Comparison of ENCODE assay signal across 8 cellular contexts in the genomic region with DNA sequence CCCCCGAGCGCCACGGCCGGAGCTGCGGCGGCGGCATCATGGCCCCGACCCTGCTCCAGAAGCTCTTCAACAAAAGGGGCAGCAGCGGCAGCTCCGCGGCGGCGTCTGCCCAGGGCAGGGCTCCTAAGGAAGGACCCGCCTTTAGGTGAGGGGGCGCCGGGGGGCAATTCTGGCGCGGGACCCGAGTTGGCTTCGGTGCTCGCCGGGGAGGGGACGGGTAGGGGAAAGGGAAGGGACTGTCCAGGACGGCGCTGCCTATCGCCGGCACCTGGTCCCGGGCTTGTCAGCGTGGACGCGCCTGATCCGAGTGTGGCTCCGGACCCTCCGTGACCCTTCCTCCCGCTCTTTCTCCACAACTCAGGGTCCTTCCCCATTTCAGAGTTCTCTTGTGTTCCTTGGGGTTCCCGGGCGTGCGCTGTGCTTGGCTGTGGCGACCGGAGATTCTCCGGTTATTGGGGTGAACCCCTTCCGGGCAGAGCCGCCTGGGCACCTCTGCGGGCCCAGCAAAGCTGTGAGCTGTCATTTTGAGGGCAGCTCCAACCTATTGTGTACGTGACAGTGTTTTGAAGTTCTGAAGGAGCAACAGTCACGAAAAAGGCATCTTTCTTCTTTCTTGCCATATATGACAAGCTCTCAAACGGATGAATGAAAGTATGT. TPM values are rescaled to one million over a fixed set of nuclear protein-coding genes. Genes with fewer than 3 reads are reported as not detected.
DNase-seq lines count a peak whose midpoint lies in the region; ATAC-seq and TF ChIP-seq lines count a peak whose summit lies in the region.

No MANE protein-coding gene starts in this region.

- no peak for TF ChIP-seq CTCF in BJ (IDR thresholded peaks at IDR 0.05; ENCODE audit: insufficient read depth, low read depth, low read length)
- no peak for TF ChIP-seq CTCF in GM20000 (IDR thresholded peaks at IDR 0.05; ENCODE audit: extremely low read depth, missing control alignments)
- TF ChIP-seq CTCF in HL-60 (IDR thresholded peaks at IDR 0.05; ENCODE audit: insufficient read depth, low read length): no peak
- no peak for TF ChIP-seq CTCF in activated B cell treated with CpG ODN at 0.5 μM for 24 hours (IDR thresholded peaks at IDR 0.05)

- POLR2A ChIA-PET in BJ (lab: Charles Lee): interaction anchor here (0.6 kb wide), 1 partner anchor 13 kb away, joined by 5 read pairs; no protein-coding TSS in a partner anchor
- POLR2A ChIA-PET in activated B cell treated with CpG ODN at 0.5 μM for 24 hours (lab: Charles Lee): no interaction called here

- intact Hi-C loops in activated B cell treated with CpG ODN at 0.5 μM for 24 hours (cut with micrococcal nuclease): loop anchor here (1.0 to 2.0 kb wide), 3 partner anchors 41 to 99 kb away; partner anchors contain the start of genes C4orf46 and PPID

- no peaks in the 10 kb centered on the region for H3K36me3 Mint-ChIP-seq in activated B cell treated with CpG ODN at 0.5 μM for 24 hours (ENCODE audit: low read depth)
- peaks cover 9% of the 10 kb centered on the region for H3K36me3 Mint-ChIP-seq in central memory CD8-positive, alpha-beta T cell (ENCODE audit: insufficient read depth)

- no peak overlapping the region for H3K27ac Mint-ChIP-seq in activated B cell treated with CpG ODN at 0.5 μM for 24 hours
- H3K27ac Mint-ChIP-seq in central memory CD8-positive, alpha-beta T cell (ENCODE audit: low read depth): peak overlapping the region; percentile 94

- peak overlapping the region; percentile 78 for H3K27ac ChIP-seq in HL-60 (replicated peaks)

- H3K27me3 ChIP-seq in BJ (ENCODE audit: control insufficient read depth, insufficient read depth, low read length) (no peaks in the 10 kb centered on the region), HL-60 (ENCODE audit: insufficient read depth, poor library complexity, severe bottlenecking) (no peaks in the 10 kb centered on the region)

- DNase-seq in BJ (ENCODE audit: low read depth) (no peak), GM20000 (ENCODE audit: low spot score) (peak; percentile 47), HL-60 (ENCODE audit: low read depth in 1 of 2, low spot score in 1 of 2) (peak in 1 of 2 experiments; percentile 61), activated B cell treated with CpG ODN at 0.5 μM for 24 hours (peak; percentile 24), kidney glomerular epithelial cell (lab: John Stamatoyannopoulos, UW) (peak; percentile 43), cerebellar nuclear complex (lab: John Stamatoyannopoulos, UW) (no peak)
- peak; percentile 20 to 27 for DNase-seq in central memory CD8-positive, alpha-beta T cell (ENCODE audit: low spot score in 2 of 2)
- DNase-seq in stimulated activated CD4-positive, alpha-beta T cell treated with anti-CD3 and anti-CD28 coated beads, Interleukin-2, amount 100 ng/mL, for 4 hours (ENCODE audit: low read depth): peak; percentile 8

- peak overlapping the region; percentile 94 for H3K4me3 ChIP-seq in BJ (ENCODE audit: low read depth, low read length)
- H3K4me3 ChIP-seq in HL-60 (replicated peaks; ENCODE audit: insufficient read depth, low read length): peak overlapping the region; percentile 87

- no peak for ATAC-seq in activated B cell treated with CpG ODN at 0.5 μM for 24 hours (ENCODE audit: low read depth)
- peak; percentile 48 for ATAC-seq in central memory CD8-positive, alpha-beta T cell (replicated peaks; ENCODE audit: extremely low read depth, poor library complexity, severe bottlenecking)

- no peaks in the 10 kb centered on the region for H3K36me3 ChIP-seq in BJ (ENCODE audit: control insufficient read depth, insufficient read depth, low read length)

- CTCF ChIA-PET in BJ (lab: Yijun Ruan, JAX): interaction anchor here (0.8 to 1.1 kb wide), 2 partner anchors 14 to 82 kb away, joined by 3 read pairs; no protein-coding TSS in a partner anchor
- CTCF ChIA-PET in activated B cell treated with CpG ODN at 0.5 μM for 24 hours (lab: Charles Lee): interaction anchor here (1.4 kb wide), 1 partner anchor 82 kb away, joined by 4 read pairs; no protein-coding TSS in a partner anchor

- H3K4me3 Mint-ChIP-seq in activated B cell treated with CpG ODN at 0.5 μM for 24 hours: peak overlapping the region; percentile 84
- H3K4me3 Mint-ChIP-seq in central memory CD8-positive, alpha-beta T cell: peak overlapping the region; percentile 99

- peaks cover 3% of the 10 kb centered on the region for H3K9me3 Mint-ChIP-seq in activated B cell treated with CpG ODN at 0.5 μM for 24 hours
- H3K9me3 Mint-ChIP-seq in central memory CD8-positive, alpha-beta T cell: no peaks in the 10 kb centered on the region

- H3K4me1 Mint-ChIP-seq in activated B cell treated with CpG ODN at 0.5 μM for 24 hours: peaks cover 8% of the 10 kb centered on the region
- peaks cover 35% of the 10 kb centered on the region for H3K4me1 Mint-ChIP-seq in central memory CD8-positive, alpha-beta T cell

- peaks cover 66% of the 10 kb centered on the region for H3K27me3 Mint-ChIP-seq in activated B cell treated with CpG ODN at 0.5 μM for 24 hours
- H3K27me3 Mint-ChIP-seq in central memory CD8-positive, alpha-beta T cell: no peaks in the 10 kb centered on the region

RNA-seq across cellular contexts. Expression of gene FNIP2, which starts 0.5 kb away (rescaled TPM):
- polyA plus RNA-seq in BJ (2011; rRNA removed): 14.8 and 16.2 TPM in 2 replicates
- 22.7 and 31.4 TPM in 2 replicates for polyA minus RNA-seq in BJ (2011; rRNA and poly(A)+ RNA removed)
- total RNA-seq in activated B cell treated with CpG ODN at 0.5 μM for 24 hours: 0.22 TPM in 1 of 2 replicates, not detected in the other

RNA-seq across cellular contexts. Expression of gene PPID, which starts 46.1 kb away (rescaled TPM):
- polyA plus RNA-seq in BJ (2011; rRNA removed): 11.3 and 15.1 TPM in 2 replicates
- 2.5 and 3.6 TPM in 2 replicates for polyA minus RNA-seq in BJ (2011; rRNA and poly(A)+ RNA removed)
- total RNA-seq in activated B cell treated with CpG ODN at 0.5 μM for 24 hours: 28.5 and 29.8 TPM in 2 replicates

Comparison
In these comparisons a context has a peak if more than half of its experiments do, and no peak if none do; other contexts are left out.
1. DNase-seq: peak in GM20000 (single experiment), activated B cell treated with CpG ODN at 0.5 μM for 24 hours (single experiment), central memory CD8-positive, alpha-beta T cell (2 of 2), kidney glomerular epithelial cell (single experiment) and stimulated activated CD4-positive, alpha-beta T cell treated with anti-CD3 and anti-CD28 coated beads, Interleukin-2, amount 100 ng/mL, for 4 hours (single experiment); none in BJ (single experiment) and cerebellar nuclear complex (0 of 2).